ENCODE assay signal across 1 cellular context in the genomic region with DNA sequence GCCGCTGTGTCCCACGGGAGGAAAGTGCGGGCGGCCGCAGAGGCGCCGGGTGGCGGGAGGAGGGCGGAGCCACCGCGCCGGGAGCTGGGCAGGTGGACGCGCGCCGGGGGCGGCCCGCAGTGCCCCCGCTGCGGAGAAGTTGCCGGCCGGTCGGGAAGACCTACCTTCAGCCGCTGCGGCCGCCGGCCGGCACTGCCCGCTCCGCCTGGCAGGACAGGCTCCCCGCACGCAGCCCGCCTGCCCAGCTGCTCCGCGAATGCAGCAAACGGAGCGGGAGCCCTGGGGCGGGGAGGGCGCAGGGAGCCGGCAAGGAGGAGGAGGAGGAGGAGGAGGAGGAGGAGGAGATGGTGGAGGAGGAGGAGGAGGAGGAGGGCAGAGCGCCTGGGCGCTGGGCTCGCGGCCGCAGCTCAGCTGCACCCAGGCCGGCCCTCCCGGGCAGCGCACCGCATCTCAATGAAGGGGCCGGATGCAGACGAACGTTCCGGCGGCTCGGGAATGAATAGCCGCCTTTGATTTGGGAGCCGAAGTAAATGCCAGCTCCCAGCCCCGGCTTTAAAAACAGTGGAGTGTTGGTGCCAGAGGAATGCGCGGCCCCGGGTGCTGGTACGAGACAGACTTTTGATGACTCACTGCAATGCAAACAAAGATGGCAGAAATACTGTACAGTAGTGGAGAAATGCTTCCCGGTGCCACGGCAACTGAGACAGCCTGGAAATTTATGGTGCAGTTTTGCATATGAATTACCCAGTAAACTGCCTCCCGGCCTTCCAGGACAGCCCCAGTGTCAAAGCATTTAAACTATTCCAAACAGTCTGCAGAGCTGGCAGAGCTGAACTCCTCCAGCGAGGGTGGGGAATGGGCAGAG.
TF ChIP-seq lines count a peak whose summit lies in the region.

No MANE protein-coding gene starts in this region.

TF ChIP-seq in H1, 55 proteins besides CTCF, POLR2A, EP300 and RAD21 (continued from another document):
- no peak for TF ChIP-seq POU5F1 (IDR thresholded peaks at IDR 0.05; ENCODE audit: low read depth, low read length)
- TF ChIP-seq SIX5 (IDR thresholded peaks at IDR 0.05; ENCODE audit: low read depth, low read length), result no peak
- TF ChIP-seq, protein P1, sequence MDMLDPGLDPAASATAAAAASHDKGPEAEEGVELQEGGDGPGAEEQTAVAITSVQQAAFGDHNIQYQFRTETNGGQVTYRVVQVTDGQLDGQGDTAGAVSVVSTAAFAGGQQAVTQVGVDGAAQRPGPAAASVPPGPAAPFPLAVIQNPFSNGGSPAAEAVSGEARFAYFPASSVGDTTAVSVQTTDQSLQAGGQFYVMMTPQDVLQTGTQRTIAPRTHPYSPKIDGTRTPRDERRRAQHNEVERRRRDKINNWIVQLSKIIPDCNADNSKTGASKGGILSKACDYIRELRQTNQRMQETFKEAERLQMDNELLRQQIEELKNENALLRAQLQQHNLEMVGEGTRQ (IDR thresholded peaks at IDR 0.05; ENCODE audit: low read length), result no peak
- no peak for TF ChIP-seq SP1 (IDR thresholded peaks at IDR 0.05; ENCODE audit: low read depth, low read length)
- TF ChIP-seq EZH2 (IDR thresholded peaks at IDR 0.05; ENCODE audit: low read depth, low read length, severe bottlenecking), result peak; percentile 34
- TF ChIP-seq GABPA (IDR thresholded peaks at IDR 0.05; ENCODE audit: borderline replicate concordance, insufficient read depth, low read length), result no peak; the same call in 1 of the 2 replicates
- peak; percentile 43; the same call in 1 of the 2 replicates for TF ChIP-seq JUND (IDR thresholded peaks at IDR 0.05; ENCODE audit: low read length)
- peak; percentile 18 for TF ChIP-seq TAF7 (optimal IDR thresholded peaks at IDR 0.05; ENCODE audit: borderline replicate concordance, low read depth, low read length)
- no peak for TF ChIP-seq SUZ12 (IDR thresholded peaks at IDR 0.05; ENCODE audit: low read length)
- no peak for TF ChIP-seq RFX5 (IDR thresholded peaks at IDR 0.05; ENCODE audit: borderline replicate concordance, low read depth, low read length)
- TF ChIP-seq TCF12 (IDR thresholded peaks at IDR 0.05; ENCODE audit: low read depth, low read length), result no peak
- no peak for TF ChIP-seq MAFK (IDR thresholded peaks at IDR 0.05; ENCODE audit: low read depth, low read length)
